In genomic region chr12:132955933-132956725, GRCh38 we compare ENCODE assay signal across 1 cellular context.
TF ChIP-seq lines count a peak whose summit lies in the region.

Gene ZNF605 (minus strand): TSS chr12:132956306. CDS start chr12:132945635, 10,671 bp downstream.

TF ChIP-seq in HEK293, 187 proteins besides CTCF, POLR2A, EP300 and RAD21 (continued from another document and continues in another):
- peak; percentile 36 for TF ChIP-seq PATZ1 (tag by site-specific recombination; IDR thresholded peaks at IDR 0.05)
- TF ChIP-seq ZSCAN5A (tag by site-specific recombination; IDR thresholded peaks at IDR 0.05), result no peak
- peak; percentile 77 for TF ChIP-seq SP3 (tag by site-specific recombination; IDR thresholded peaks at IDR 0.05)
- TF ChIP-seq ZNF473 (tag by site-specific recombination; IDR thresholded peaks at IDR 0.05), result no peak
- TF ChIP-seq ZNF645 (tag by site-specific recombination; IDR thresholded peaks at IDR 0.05), result no peak
- TF ChIP-seq KLF16 (tag by site-specific recombination; IDR thresholded peaks at IDR 0.05), result no peak; the same call in 1 of the 2 replicates
- TF ChIP-seq ZNF394 (tag by site-specific recombination; IDR thresholded peaks at IDR 0.05; ENCODE audit: borderline replicate concordance), result no peak
- TF ChIP-seq RBAK (tag by site-specific recombination; IDR thresholded peaks at IDR 0.05), result no peak
- TF ChIP-seq ZNF785 (tag by site-specific recombination; IDR thresholded peaks at IDR 0.05), result no peak
- TF ChIP-seq MEIS1 (CRISPR knock-in tag; IDR thresholded peaks at IDR 0.05; ENCODE audit: borderline replicate concordance), result no peak
- TF ChIP-seq ZNF155 (tag by site-specific recombination; IDR thresholded peaks at IDR 0.05), result no peak
- no peak for TF ChIP-seq ZFP41 (tag by site-specific recombination; IDR thresholded peaks at IDR 0.05; ENCODE audit: borderline replicate concordance)
- peak; percentile 84 for TF ChIP-seq ZNF518A (tag by site-specific recombination; conservative IDR thresholded peaks at IDR 0.05; ENCODE audit: low read depth)
- 0 out of 2 replicates have a peak, but pooled peaks have one; percentile 60 for TF ChIP-seq ZNF701 (tag by site-specific recombination; IDR thresholded peaks at IDR 0.05)
- no peak for TF ChIP-seq ZNF202 (tag by site-specific recombination; IDR thresholded peaks at IDR 0.05; ENCODE audit: borderline replicate concordance)
- TF ChIP-seq SP2 (tag by site-specific recombination; IDR thresholded peaks at IDR 0.05), result peak; percentile 63
- no peak for TF ChIP-seq ZNF837 (tag by site-specific recombination; IDR thresholded peaks at IDR 0.05)
- peak; percentile 91 for TF ChIP-seq ZBTB11 (tag by site-specific recombination; conservative IDR thresholded peaks at IDR 0.05; ENCODE audit: low read depth)
- 0 out of 2 replicates have a peak, but pooled peaks have one; percentile 3 for TF ChIP-seq GLIS1 (tag by site-specific recombination; IDR thresholded peaks at IDR 0.05)
- peak; percentile 74; the same call in 1 of the 2 replicates for TF ChIP-seq ZNF341 (tag by site-specific recombination; IDR thresholded peaks at IDR 0.05; ENCODE audit: low read depth)
- peak; percentile 98 for TF ChIP-seq ZBTB26 (tag by site-specific recombination; optimal IDR thresholded peaks at IDR 0.05)
- TF ChIP-seq ZNF704 (tag by site-specific recombination; IDR thresholded peaks at IDR 0.05), result no peak
- no peak for TF ChIP-seq PRDM2 (tag by site-specific recombination; IDR thresholded peaks at IDR 0.05; ENCODE audit: borderline replicate concordance)
- TF ChIP-seq ZBTB49 (tag by site-specific recombination; IDR thresholded peaks at IDR 0.05; ENCODE audit: low read depth), result no peak
- no peak for TF ChIP-seq ZSCAN16 (tag by site-specific recombination; IDR thresholded peaks at IDR 0.05)
- peak; percentile 94 for TF ChIP-seq ZNF580 (tag by site-specific recombination; IDR thresholded peaks at IDR 0.05)
